Comparison of ENCODE assay signal across 14 cellular contexts in genomic region chr7:50121269-50121668, GRCh38. TPM values are rescaled to one million over a fixed set of nuclear protein-coding genes. Genes with fewer than 3 reads are reported as not detected.
DNase-seq lines count a peak whose midpoint lies in the region; ATAC-seq lines count a peak whose summit lies in the region.
"Had no signal": no experiment of that assay in that cellular context is flagged by ENCODE, and none has a peak within 500 bp of the region (broad histone marks: within the 10 kb centered on the region; RNA-seq: fewer than 3 reads in every experiment).

No MANE protein-coding gene starts in this region.

- intact Hi-C loops in activated T-helper 1 cell treated with anti-CD3 and anti-CD28 coated beads, Interleukin-12 subunit alpha, Interleukin-12 subunit beta, Interleukin-2, Interleukin-4 antibody, amounts not matched to agents 30 ng/mL and 10 ng/mL and 1 ng/mL, durations not matched to agents 14 hours and 24 hours and 36 hours (cut with micrococcal nuclease) = no loop called here

- in situ Hi-C loops in HAP-1 (cut with MboI; ENCODE audit: low sequenced_read_pairs) = loop anchor here (25.0 kb wide), 1 partner anchor 1016 kb away; no protein-coding TSS in a partner anchor

- H3K36me3 Mint-ChIP-seq in activated CD8-positive, alpha-beta T cell treated with anti-CD3 and anti-CD28 coated beads, Interleukin-2, amount 10 ng/mL, durations not matched to agents 7 days and 5 days (ENCODE audit: low read depth) = no peaks in the 10 kb centered on the region
- no peaks in the 10 kb centered on the region for H3K36me3 Mint-ChIP-seq in activated T-helper 1 cell treated with anti-CD3 and anti-CD28 coated beads, Interleukin-12 subunit alpha, Interleukin-12 subunit beta, Interleukin-2, Interleukin-4 antibody, amounts not matched to agents 30 ng/mL and 10 ng/mL and 1 ng/mL, durations not matched to agents 14 hours and 24 hours and 36 hours (ENCODE audit: low read depth)

- H3K4me1 Mint-ChIP-seq in activated CD8-positive, alpha-beta T cell treated with anti-CD3 and anti-CD28 coated beads, Interleukin-2, amount 10 ng/mL, durations not matched to agents 7 days and 5 days (ENCODE audit: low read depth) = peaks cover 4% of the 10 kb centered on the region
- peaks cover 6% of the 10 kb centered on the region for H3K4me1 Mint-ChIP-seq in activated T-helper 1 cell treated with anti-CD3 and anti-CD28 coated beads, Interleukin-12 subunit alpha, Interleukin-12 subunit beta, Interleukin-2, Interleukin-4 antibody, amounts not matched to agents 30 ng/mL and 10 ng/mL and 1 ng/mL, durations not matched to agents 14 hours and 24 hours and 36 hours (ENCODE audit: low read depth)

- DNase-seq in medulla oblongata (ENCODE audit: extremely low spot score) (peak; percentile 28), HAP-1 (ENCODE audit: low spot score in 2 of 2) (no peak), NCI-H2081 treated with DMSO at 0.1 percent for 48 hours (lab: John Stamatoyannopoulos, UW) (no peak)
- DNase-seq in activated CD8-positive, alpha-beta T cell treated with anti-CD3 and anti-CD28 coated beads, Interleukin-2, amount 10 ng/mL, durations not matched to agents 7 days and 5 days = no peak
- no peak for DNase-seq in activated T-helper 1 cell treated with anti-CD3 and anti-CD28 coated beads, Interleukin-12 subunit alpha, Interleukin-12 subunit beta, Interleukin-2, Interleukin-4 antibody, amounts not matched to agents 30 ng/mL and 10 ng/mL and 1 ng/mL, durations not matched to agents 14 hours and 24 hours and 36 hours (ENCODE audit: low spot score)
- DNase-seq: activated T-cell treated with anti-CD3 and anti-CD28 coated beads for 4 hours, KG1, left lung, NCI-H524 treated with DMSO at 0.1 percent for 48 hours, ovary, substantia nigra had no signal

- no peaks in the 10 kb centered on the region for H3K9me3 Mint-ChIP-seq in activated CD8-positive, alpha-beta T cell treated with anti-CD3 and anti-CD28 coated beads, Interleukin-2, amount 10 ng/mL, durations not matched to agents 7 days and 5 days (ENCODE audit: insufficient read depth)
- H3K9me3 Mint-ChIP-seq in activated T-helper 1 cell treated with anti-CD3 and anti-CD28 coated beads, Interleukin-12 subunit alpha, Interleukin-12 subunit beta, Interleukin-2, Interleukin-4 antibody, amounts not matched to agents 30 ng/mL and 10 ng/mL and 1 ng/mL, durations not matched to agents 14 hours and 24 hours and 36 hours = no peaks in the 10 kb centered on the region

- CTCF ChIA-PET in activated CD8-positive, alpha-beta T cell treated with anti-CD3 and anti-CD28 coated beads, Interleukin-2, amount 10 ng/mL, durations not matched to agents 7 days and 5 days (lab: Charles Lee) = interaction anchor here (0.6 kb wide), 1 partner anchor 206 kb away, joined by 3 read pairs; no protein-coding TSS in a partner anchor

- peaks cover 11% of the 10 kb centered on the region for H3K27me3 Mint-ChIP-seq in activated CD8-positive, alpha-beta T cell treated with anti-CD3 and anti-CD28 coated beads, Interleukin-2, amount 10 ng/mL, durations not matched to agents 7 days and 5 days (ENCODE audit: low read depth)
- H3K27me3 Mint-ChIP-seq in activated T-helper 1 cell treated with anti-CD3 and anti-CD28 coated beads, Interleukin-12 subunit alpha, Interleukin-12 subunit beta, Interleukin-2, Interleukin-4 antibody, amounts not matched to agents 30 ng/mL and 10 ng/mL and 1 ng/mL, durations not matched to agents 14 hours and 24 hours and 36 hours (ENCODE audit: insufficient read depth) = peaks cover 25% of the 10 kb centered on the region

- H3K36me3 ChIP-seq in HAP-1 (replicated peaks) = no peaks in the 10 kb centered on the region
- H3K36me3 ChIP-seq: left lung, ovary had no signal

- no peaks in the 10 kb centered on the region; the same call in 1 of the 2 replicates for H3K27me3 ChIP-seq in HAP-1 (ENCODE audit: low read depth)
- H3K27me3 ChIP-seq: left lung, ovary had no signal

- POLR2A ChIA-PET in activated CD8-positive, alpha-beta T cell treated with anti-CD3 and anti-CD28 coated beads, Interleukin-2, amount 10 ng/mL, durations not matched to agents 7 days and 5 days (lab: Charles Lee) = no interaction called here

- H3K4me3 Mint-ChIP-seq in activated CD8-positive, alpha-beta T cell treated with anti-CD3 and anti-CD28 coated beads, Interleukin-2, amount 10 ng/mL, durations not matched to agents 7 days and 5 days = no peak overlapping the region
- no peak overlapping the region for H3K4me3 Mint-ChIP-seq in activated T-helper 1 cell treated with anti-CD3 and anti-CD28 coated beads, Interleukin-12 subunit alpha, Interleukin-12 subunit beta, Interleukin-2, Interleukin-4 antibody, amounts not matched to agents 30 ng/mL and 10 ng/mL and 1 ng/mL, durations not matched to agents 14 hours and 24 hours and 36 hours

- no peaks in the 10 kb centered on the region for H3K4me1 ChIP-seq in HAP-1
- H3K4me1 ChIP-seq: left lung had no signal

- no peak overlapping the region for H3K4me3 ChIP-seq in HAP-1
- H3K4me3 ChIP-seq: left lung, ovary had no signal

- H3K27ac Mint-ChIP-seq in activated CD8-positive, alpha-beta T cell treated with anti-CD3 and anti-CD28 coated beads, Interleukin-2, amount 10 ng/mL, durations not matched to agents 7 days and 5 days = no peak overlapping the region
- H3K27ac Mint-ChIP-seq in activated T-helper 1 cell treated with anti-CD3 and anti-CD28 coated beads, Interleukin-12 subunit alpha, Interleukin-12 subunit beta, Interleukin-2, Interleukin-4 antibody, amounts not matched to agents 30 ng/mL and 10 ng/mL and 1 ng/mL, durations not matched to agents 14 hours and 24 hours and 36 hours = no peak overlapping the region

- no peaks in the 10 kb centered on the region for H3K9me3 ChIP-seq in HAP-1
- H3K9me3 ChIP-seq: left lung, ovary had no signal

- peak; percentile 66 for ATAC-seq in GM19025 (IDR thresholded peaks at IDR 0.05; ENCODE audit: low read depth, unreplicated experiment)
- ATAC-seq in GM21825 (IDR thresholded peaks at IDR 0.05; ENCODE audit: unreplicated experiment) = peak; percentile 72
- peak; percentile 87 for ATAC-seq in HG03432 (IDR thresholded peaks at IDR 0.05; ENCODE audit: unreplicated experiment)
- no peak for ATAC-seq in activated CD8-positive, alpha-beta T cell treated with anti-CD3 and anti-CD28 coated beads, Interleukin-2, amount 10 ng/mL, durations not matched to agents 7 days and 5 days
- ATAC-seq: left lung had no signal

RNA-seq across cellular contexts. Expression of gene ZPBP, which starts 28.2 kb away (rescaled TPM):
- not detected for total RNA-seq in activated CD8-positive, alpha-beta T cell treated with anti-CD3 and anti-CD28 coated beads, Interleukin-2, amount 10 ng/mL, durations not matched to agents 7 days and 5 days
- total RNA-seq in activated T-helper 1 cell treated with anti-CD3 and anti-CD28 coated beads, Interleukin-12 subunit alpha, Interleukin-12 subunit beta, Interleukin-2, Interleukin-4 antibody, amounts not matched to agents 30 ng/mL and 10 ng/mL and 1 ng/mL, durations not matched to agents 14 hours and 24 hours and 36 hours = not detected in 2 replicates
- total RNA-seq: left lung had no signal
